In genomic region chr6:75563032-75563431, GRCh38 we compare ENCODE assay signal across 8 cellular contexts. TPM values are rescaled to one million over a fixed set of nuclear protein-coding genes. Genes with fewer than 3 reads are reported as not detected.
DNase-seq lines count a peak whose midpoint lies in the region; ATAC-seq lines count a peak whose summit lies in the region.

No MANE protein-coding gene starts in this region.

- in situ Hi-C loops in SK-MEL-5 (cut with HindIII; ENCODE audit: low pct_unique_long_range_greater_than_20kb, low sequenced_read_pairs), result no loop called here

- ATAC-seq in GM19035 (IDR thresholded peaks at IDR 0.05; ENCODE audit: unreplicated experiment), result peak; percentile 77
- peak; percentile 87 for ATAC-seq in HG03159 (IDR thresholded peaks at IDR 0.05; ENCODE audit: unreplicated experiment)
- ATAC-seq in HG02763 (IDR thresholded peaks at IDR 0.05; ENCODE audit: unreplicated experiment), result no peak

- DNase-seq in D341Med (ENCODE audit: low spot score) (peak; percentile 34), SK-MEL-5 (ENCODE audit: low read depth, low spot score) (peak; percentile 78), germinal center (ENCODE audit: low spot score) (peak; percentile 9), Ammon's horn (ENCODE audit: low spot score) (no peak)
- DNase-seq in activated CD4-positive, CD25-positive, alpha-beta regulatory T cell treated with anti-CD3 and anti-CD28 coated beads, Interleukin-2, amount 50 U/mL, for 72 hours, result no peak

RNA-seq across cellular contexts. Expression of gene SENP6, which starts 38.6 kb away (rescaled TPM):
- total RNA-seq in SK-MEL-5 (2014; rRNA removed; shearing (Covaris generic)), result 67.4 and 72.8 TPM in 2 replicates
- 36.0 and 47.3 TPM in 2 replicates for polyA plus RNA-seq in SK-MEL-5 (2015; cell fraction: cytosol; rRNA removed)
- 138 and 154 TPM in 2 replicates for polyA plus RNA-seq in SK-MEL-5 (2015; cell fraction: nucleus; rRNA removed)

Comparison
In these comparisons a context has a peak if more than half of its experiments do, and no peak if none do; other contexts are left out.
1. DNase-seq: peak in D341Med (single experiment), SK-MEL-5 (single experiment) and germinal center (single experiment); none in Ammon's horn (single experiment) and activated CD4-positive, CD25-positive, alpha-beta regulatory T cell treated with anti-CD3 and anti-CD28 coated beads, Interleukin-2, amount 50 U/mL, for 72 hours (single experiment).